2 cellular contexts compared by ENCODE assay signal in the genomic region with DNA sequence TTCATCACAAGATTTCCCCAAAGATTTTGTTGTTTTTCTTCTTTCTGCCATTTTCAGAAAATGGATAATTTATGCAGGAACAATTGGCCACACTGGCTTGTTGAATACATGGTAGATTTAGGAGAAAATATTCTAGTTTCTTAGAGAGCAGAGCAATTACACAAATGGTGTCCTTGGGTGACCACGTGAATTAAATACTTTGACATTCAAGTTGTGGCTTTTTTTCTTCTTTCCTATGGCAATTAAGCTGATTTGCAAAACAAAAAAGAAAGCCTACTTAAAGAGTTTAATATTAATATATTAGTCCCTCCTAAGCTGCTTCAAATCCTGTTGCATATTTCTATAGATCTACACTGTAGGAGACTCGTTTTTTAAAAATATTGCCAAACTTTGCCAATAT.
TF ChIP-seq lines count a peak whose summit lies in the region.

No MANE protein-coding gene starts in this region.

TF ChIP-seq in A549, 52 proteins besides CTCF, POLR2A, EP300 and RAD21:
- TF ChIP-seq, protein P1, sequence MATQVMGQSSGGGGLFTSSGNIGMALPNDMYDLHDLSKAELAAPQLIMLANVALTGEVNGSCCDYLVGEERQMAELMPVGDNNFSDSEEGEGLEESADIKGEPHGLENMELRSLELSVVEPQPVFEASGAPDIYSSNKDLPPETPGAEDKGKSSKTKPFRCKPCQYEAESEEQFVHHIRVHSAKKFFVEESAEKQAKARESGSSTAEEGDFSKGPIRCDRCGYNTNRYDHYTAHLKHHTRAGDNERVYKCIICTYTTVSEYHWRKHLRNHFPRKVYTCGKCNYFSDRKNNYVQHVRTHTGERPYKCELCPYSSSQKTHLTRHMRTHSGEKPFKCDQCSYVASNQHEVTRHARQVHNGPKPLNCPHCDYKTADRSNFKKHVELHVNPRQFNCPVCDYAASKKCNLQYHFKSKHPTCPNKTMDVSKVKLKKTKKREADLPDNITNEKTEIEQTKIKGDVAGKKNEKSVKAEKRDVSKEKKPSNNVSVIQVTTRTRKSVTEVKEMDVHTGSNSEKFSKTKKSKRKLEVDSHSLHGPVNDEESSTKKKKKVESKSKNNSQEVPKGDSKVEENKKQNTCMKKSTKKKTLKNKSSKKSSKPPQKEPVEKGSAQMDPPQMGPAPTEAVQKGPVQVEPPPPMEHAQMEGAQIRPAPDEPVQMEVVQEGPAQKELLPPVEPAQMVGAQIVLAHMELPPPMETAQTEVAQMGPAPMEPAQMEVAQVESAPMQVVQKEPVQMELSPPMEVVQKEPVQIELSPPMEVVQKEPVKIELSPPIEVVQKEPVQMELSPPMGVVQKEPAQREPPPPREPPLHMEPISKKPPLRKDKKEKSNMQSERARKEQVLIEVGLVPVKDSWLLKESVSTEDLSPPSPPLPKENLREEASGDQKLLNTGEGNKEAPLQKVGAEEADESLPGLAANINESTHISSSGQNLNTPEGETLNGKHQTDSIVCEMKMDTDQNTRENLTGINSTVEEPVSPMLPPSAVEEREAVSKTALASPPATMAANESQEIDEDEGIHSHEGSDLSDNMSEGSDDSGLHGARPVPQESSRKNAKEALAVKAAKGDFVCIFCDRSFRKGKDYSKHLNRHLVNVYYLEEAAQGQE (IDR thresholded peaks at IDR 0.05) = no peak
- TF ChIP-seq MAZ (IDR thresholded peaks at IDR 0.05; ENCODE audit: borderline replicate concordance, low read depth, low read length) (no peak), NFE2L2 (conservative IDR thresholded peaks at IDR 0.05; ENCODE audit: low read length) (no peak), RFX5 (IDR thresholded peaks at IDR 0.05) (no peak), FOSB (CRISPR knock-in tag; IDR thresholded peaks at IDR 0.05) (no peak), TFCP2L1 (CRISPR knock-in tag; IDR thresholded peaks at IDR 0.05) (no peak), EHF (CRISPR knock-in tag; IDR thresholded peaks at IDR 0.05) (no peak), KDM1A (IDR thresholded peaks at IDR 0.05; ENCODE audit: low read depth) (no peak), CEBPB (IDR thresholded peaks at IDR 0.05) (no peak)
- TF ChIP-seq, protein P2, sequence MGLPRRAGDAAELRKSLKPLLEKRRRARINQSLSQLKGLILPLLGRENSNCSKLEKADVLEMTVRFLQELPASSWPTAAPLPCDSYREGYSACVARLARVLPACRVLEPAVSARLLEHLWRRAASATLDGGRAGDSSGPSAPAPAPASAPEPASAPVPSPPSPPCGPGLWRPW (IDR thresholded peaks at IDR 0.05) = no peak

TF ChIP-seq in GM23338, 12 proteins besides CTCF, POLR2A, EP300 and RAD21:
- no peak for TF ChIP-seq NANOG (IDR thresholded peaks at IDR 0.05; ENCODE audit: borderline replicate concordance)
- TF ChIP-seq, protein P1 (IDR thresholded peaks at IDR 0.05; ENCODE audit: unreplicated experiment) = no peak
- no peak for TF ChIP-seq POLR2AphosphoS5 (IDR thresholded peaks at IDR 0.05; ENCODE audit: low read depth)
- no peak for TF ChIP-seq ZNF331 (CRISPR knock-in tag; IDR thresholded peaks at IDR 0.05; ENCODE audit: low read depth)
- no peak for TF ChIP-seq STAT1 (IDR thresholded peaks at IDR 0.05; ENCODE audit: unreplicated experiment)
- no peak for TF ChIP-seq EZH2 (IDR thresholded peaks at IDR 0.05; ENCODE audit: low read depth, unreplicated experiment)
- no peak for TF ChIP-seq CREB1 (CRISPR knock-in tag; IDR thresholded peaks at IDR 0.05; ENCODE audit: low read depth)
- TF ChIP-seq, protein P3, sequence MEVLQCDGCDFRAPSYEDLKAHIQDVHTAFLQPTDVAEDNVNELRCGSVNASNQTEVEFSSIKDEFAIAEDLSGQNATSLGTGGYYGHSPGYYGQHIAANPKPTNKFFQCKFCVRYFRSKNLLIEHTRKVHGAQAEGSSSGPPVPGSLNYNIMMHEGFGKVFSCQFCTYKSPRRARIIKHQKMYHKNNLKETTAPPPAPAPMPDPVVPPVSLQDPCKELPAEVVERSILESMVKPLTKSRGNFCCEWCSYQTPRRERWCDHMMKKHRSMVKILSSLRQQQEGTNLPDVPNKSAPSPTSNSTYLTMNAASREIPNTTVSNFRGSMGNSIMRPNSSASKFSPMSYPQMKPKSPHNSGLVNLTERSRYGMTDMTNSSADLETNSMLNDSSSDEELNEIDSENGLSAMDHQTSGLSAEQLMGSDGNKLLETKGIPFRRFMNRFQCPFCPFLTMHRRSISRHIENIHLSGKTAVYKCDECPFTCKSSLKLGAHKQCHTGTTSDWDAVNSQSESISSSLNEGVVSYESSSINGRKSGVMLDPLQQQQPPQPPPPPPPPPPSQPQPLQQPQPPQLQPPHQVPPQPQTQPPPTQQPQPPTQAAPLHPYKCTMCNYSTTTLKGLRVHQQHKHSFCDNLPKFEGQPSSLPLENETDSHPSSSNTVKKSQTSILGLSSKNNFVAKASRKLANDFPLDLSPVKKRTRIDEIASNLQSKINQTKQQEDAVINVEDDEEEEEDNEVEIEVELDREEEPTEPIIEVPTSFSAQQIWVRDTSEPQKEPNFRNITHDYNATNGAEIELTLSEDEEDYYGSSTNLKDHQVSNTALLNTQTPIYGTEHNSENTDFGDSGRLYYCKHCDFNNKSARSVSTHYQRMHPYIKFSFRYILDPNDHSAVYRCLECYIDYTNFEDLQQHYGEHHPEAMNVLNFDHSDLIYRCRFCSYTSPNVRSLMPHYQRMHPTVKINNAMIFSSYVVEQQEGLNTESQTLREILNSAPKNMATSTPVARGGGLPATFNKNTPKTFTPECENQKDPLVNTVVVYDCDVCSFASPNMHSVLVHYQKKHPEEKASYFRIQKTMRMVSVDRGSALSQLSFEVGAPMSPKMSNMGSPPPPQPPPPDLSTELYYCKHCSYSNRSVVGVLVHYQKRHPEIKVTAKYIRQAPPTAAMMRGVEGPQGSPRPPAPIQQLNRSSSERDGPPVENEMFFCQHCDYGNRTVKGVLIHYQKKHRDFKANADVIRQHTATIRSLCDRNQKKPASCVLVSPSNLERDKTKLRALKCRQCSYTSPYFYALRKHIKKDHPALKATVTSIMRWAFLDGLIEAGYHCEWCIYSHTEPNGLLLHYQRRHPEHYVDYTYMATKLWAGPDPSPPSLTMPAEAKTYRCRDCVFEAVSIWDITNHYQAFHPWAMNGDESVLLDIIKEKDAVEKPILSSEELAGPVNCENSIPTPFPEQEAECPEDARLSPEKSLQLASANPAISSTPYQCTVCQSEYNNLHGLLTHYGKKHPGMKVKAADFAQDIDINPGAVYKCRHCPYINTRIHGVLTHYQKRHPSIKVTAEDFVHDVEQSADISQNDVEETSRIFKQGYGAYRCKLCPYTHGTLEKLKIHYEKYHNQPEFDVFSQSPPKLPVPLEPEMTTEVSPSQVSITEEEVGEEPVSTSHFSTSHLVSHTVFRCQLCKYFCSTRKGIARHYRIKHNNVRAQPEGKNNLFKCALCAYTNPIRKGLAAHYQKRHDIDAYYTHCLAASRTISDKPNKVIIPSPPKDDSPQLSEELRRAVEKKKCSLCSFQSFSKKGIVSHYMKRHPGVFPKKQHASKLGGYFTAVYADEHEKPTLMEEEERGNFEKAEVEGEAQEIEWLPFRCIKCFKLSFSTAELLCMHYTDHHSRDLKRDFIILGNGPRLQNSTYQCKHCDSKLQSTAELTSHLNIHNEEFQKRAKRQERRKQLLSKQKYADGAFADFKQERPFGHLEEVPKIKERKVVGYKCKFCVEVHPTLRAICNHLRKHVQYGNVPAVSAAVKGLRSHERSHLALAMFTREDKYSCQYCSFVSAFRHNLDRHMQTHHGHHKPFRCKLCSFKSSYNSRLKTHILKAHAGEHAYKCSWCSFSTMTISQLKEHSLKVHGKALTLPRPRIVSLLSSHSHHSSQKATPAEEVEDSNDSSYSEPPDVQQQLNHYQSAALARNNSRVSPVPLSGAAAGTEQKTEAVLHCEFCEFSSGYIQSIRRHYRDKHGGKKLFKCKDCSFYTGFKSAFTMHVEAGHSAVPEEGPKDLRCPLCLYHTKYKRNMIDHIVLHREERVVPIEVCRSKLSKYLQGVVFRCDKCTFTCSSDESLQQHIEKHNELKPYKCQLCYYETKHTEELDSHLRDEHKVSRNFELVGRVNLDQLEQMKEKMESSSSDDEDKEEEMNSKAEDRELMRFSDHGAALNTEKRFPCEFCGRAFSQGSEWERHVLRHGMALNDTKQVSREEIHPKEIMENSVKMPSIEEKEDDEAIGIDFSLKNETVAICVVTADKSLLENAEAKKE (CRISPR knock-in tag; IDR thresholded peaks at IDR 0.05) = no peak
- TF ChIP-seq EZH2phosphoT487 (IDR thresholded peaks at IDR 0.05; ENCODE audit: unreplicated experiment) = no peak
- TF ChIP-seq, protein P4, sequence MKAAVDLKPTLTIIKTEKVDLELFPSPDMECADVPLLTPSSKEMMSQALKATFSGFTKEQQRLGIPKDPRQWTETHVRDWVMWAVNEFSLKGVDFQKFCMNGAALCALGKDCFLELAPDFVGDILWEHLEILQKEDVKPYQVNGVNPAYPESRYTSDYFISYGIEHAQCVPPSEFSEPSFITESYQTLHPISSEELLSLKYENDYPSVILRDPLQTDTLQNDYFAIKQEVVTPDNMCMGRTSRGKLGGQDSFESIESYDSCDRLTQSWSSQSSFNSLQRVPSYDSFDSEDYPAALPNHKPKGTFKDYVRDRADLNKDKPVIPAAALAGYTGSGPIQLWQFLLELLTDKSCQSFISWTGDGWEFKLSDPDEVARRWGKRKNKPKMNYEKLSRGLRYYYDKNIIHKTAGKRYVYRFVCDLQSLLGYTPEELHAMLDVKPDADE (IDR thresholded peaks at IDR 0.05) = no peak
